ENCODE assay signal across 8 cellular contexts in genomic region chr10:52729259-52730104, GRCh38. TPM values are rescaled to one million over a fixed set of nuclear protein-coding genes. Genes with fewer than 3 reads are reported as not detected.
DNase-seq lines count a peak whose midpoint lies in the region; ATAC-seq, FAIRE-seq and TF ChIP-seq lines count a peak whose summit lies in the region.

No MANE protein-coding gene starts in this region.

- CTCF ChIA-PET in activated CD4-positive, alpha-beta T cell treated with anti-CD3 and anti-CD28 coated beads for 36 hours (lab: Charles Lee) = interaction anchor here (1.0 kb wide), 1 partner anchor 84 kb away, joined by 7 read pairs; no protein-coding TSS in a partner anchor

- peak overlapping the region; percentile 35 for H3K9ac ChIP-seq in adipocyte (ENCODE audit: low read length)

- no peak for ATAC-seq in activated CD4-positive, alpha-beta T cell treated with anti-CD3 and anti-CD28 coated beads for 36 hours
- no peak for ATAC-seq in GM18505 (IDR thresholded peaks at IDR 0.05; ENCODE audit: unreplicated experiment)

- H3K4me3 ChIP-seq in Jurkat, Clone E6-1 (ENCODE audit: low read length) = no peak overlapping the region
- H3K4me3 ChIP-seq in adipocyte (ENCODE audit: low read length) = peak overlapping the region; percentile 69

- no peaks in the 10 kb centered on the region for H3K27me3 ChIP-seq in adipocyte (replicated peaks; ENCODE audit: control insufficient read depth, insufficient read depth, low read length)

- FAIRE-seq in islet of Langerhans (lab: Jason Lieb, UNC) = peak; percentile 85

- no peaks in the 10 kb centered on the region for H3K36me3 Mint-ChIP-seq in activated CD4-positive, alpha-beta T cell treated with anti-CD3 and anti-CD28 coated beads for 36 hours (ENCODE audit: low read depth)
- no peaks in the 10 kb centered on the region for H3K36me3 Mint-ChIP-seq in immature natural killer cell

- peaks cover 5% of the 10 kb centered on the region for H3K9me3 Mint-ChIP-seq in activated CD4-positive, alpha-beta T cell treated with anti-CD3 and anti-CD28 coated beads for 36 hours (ENCODE audit: low read depth)
- H3K9me3 Mint-ChIP-seq in immature natural killer cell = peaks cover 0 to 2% (median 0%) of the 10 kb centered on the region in 6 donors

- no peaks in the 10 kb centered on the region for H3K36me3 ChIP-seq in adipocyte (ENCODE audit: control insufficient read depth, insufficient read depth, low read length, severe bottlenecking)

- POLR2A ChIA-PET in activated CD4-positive, alpha-beta T cell treated with anti-CD3 and anti-CD28 coated beads for 36 hours (lab: Charles Lee) = no interaction called here

- no peaks in the 10 kb centered on the region for H3K9me3 ChIP-seq in adipocyte (ENCODE audit: control insufficient read depth, low read length)

- DNase-seq in NCI-H510A treated with DMSO at 0.1 percent for 48 hours (lab: John Stamatoyannopoulos, UW) (peak; percentile 21), NCI-H510A (lab: John Stamatoyannopoulos, UW) (no peak), adipocyte (ENCODE audit: low read depth) (peak; percentile 79), immature natural killer cell (no peak)
- peak; percentile 12 for DNase-seq in Jurkat, Clone E6-1 (ENCODE audit: low read depth, low spot score)
- no peak for DNase-seq in activated CD4-positive, alpha-beta T cell treated with anti-CD3 and anti-CD28 coated beads for 36 hours

- no peak overlapping the region for H3K27ac Mint-ChIP-seq in activated CD4-positive, alpha-beta T cell treated with anti-CD3 and anti-CD28 coated beads for 36 hours
- H3K27ac Mint-ChIP-seq in immature natural killer cell = no peak overlapping the region

- H3K4me1 Mint-ChIP-seq in activated CD4-positive, alpha-beta T cell treated with anti-CD3 and anti-CD28 coated beads for 36 hours = no peaks in the 10 kb centered on the region
- no peaks in the 10 kb centered on the region for H3K4me1 Mint-ChIP-seq in immature natural killer cell

- no peaks in the 10 kb centered on the region for H3K4me1 ChIP-seq in adipocyte (ENCODE audit: control insufficient read depth, insufficient read depth, low read length)

- no peak overlapping the region for H3K4me3 Mint-ChIP-seq in activated CD4-positive, alpha-beta T cell treated with anti-CD3 and anti-CD28 coated beads for 36 hours
- H3K4me3 Mint-ChIP-seq in immature natural killer cell = no peak overlapping the region

- no peak for TF ChIP-seq POLR2A in GM18505 (IDR thresholded peaks at IDR 0.05; ENCODE audit: borderline replicate concordance, extremely low read depth, insufficient read depth, insufficient read length)

- H3K27me3 Mint-ChIP-seq in activated CD4-positive, alpha-beta T cell treated with anti-CD3 and anti-CD28 coated beads for 36 hours = no peaks in the 10 kb centered on the region
- no peaks in the 10 kb centered on the region for H3K27me3 Mint-ChIP-seq in immature natural killer cell (ENCODE audit: low read depth in 3 of 3)

- intact Hi-C loops in activated CD4-positive, alpha-beta T cell treated with anti-CD3 and anti-CD28 coated beads for 36 hours (cut with DNase I, micrococcal nuclease) = loop anchor here (1.0 kb wide), 2 partner anchors 85 to 421 kb away; no protein-coding TSS in a partner anchor

RNA-seq across cellular contexts. Expression of gene MBL2, which starts 43.1 kb away (rescaled TPM):
- polyA plus RNA-seq in Jurkat, Clone E6-1 (2012; ENCODE audit: insufficient read depth, insufficient read length) = not detected
- total RNA-seq in activated CD4-positive, alpha-beta T cell treated with anti-CD3 and anti-CD28 coated beads for 36 hours = not detected
- not detected for polyA plus RNA-seq in immature natural killer cell

Comparison
In these comparisons a context has a peak if more than half of its experiments do, and no peak if none do; other contexts are left out.
1. DNase-seq: peak in NCI-H510A treated with DMSO at 0.1 percent for 48 hours (single experiment), Jurkat, Clone E6-1 (single experiment) and adipocyte (single experiment); none in NCI-H510A (single experiment), activated CD4-positive, alpha-beta T cell treated with anti-CD3 and anti-CD28 coated beads for 36 hours (single experiment) and immature natural killer cell (0 of 3).